ENCODE assay signal across 8 cellular contexts in genomic region chr15:101652098-101652782, GRCh38. TPM values are rescaled to one million over a fixed set of nuclear protein-coding genes. Genes with fewer than 3 reads are reported as not detected.
DNase-seq lines count a peak whose midpoint lies in the region; FAIRE-seq and TF ChIP-seq lines count a peak whose summit lies in the region.

Gene TM2D3 (minus strand): TSS chr15:101652381. CDS start chr15:101652361, 20 bp downstream.

- FAIRE-seq in frontal cortex (lab: Jason Lieb, UNC): no peak

- peaks cover 56% of the 10 kb centered on the region for H3K79me2 ChIP-seq in MM.1S (ENCODE audit: low read length)

- H3K36me3 ChIP-seq in MM.1S (replicated peaks; ENCODE audit: insufficient read depth, low read length): peaks cover 8% of the 10 kb centered on the region; the same call in 1 of the 2 replicates
- peaks cover 15% of the 10 kb centered on the region for H3K36me3 ChIP-seq in SJCRH30

- peaks cover 14% of the 10 kb centered on the region for H3F3A ChIP-seq in MM.1S (ENCODE audit: insufficient read depth, low read length)

- DNase-seq in GM03348 (ENCODE audit: low spot score) (peak; percentile 99), HCEC 1CT (peak; percentile 92), MM.1S (peak; percentile 94), SJCRH30 (peak; percentile 90 to 94), frontal cortex (ENCODE audit: low spot score in 2 of 2) (peak; percentile 92 to 94), non-pigmented ciliary epithelial cell (ENCODE audit: low read depth) (peak; percentile 55), superior temporal gyrus (ENCODE audit: extremely low spot score) (peak; percentile 89)
- peak; percentile 88 to 96 (median 90) for DNase-seq in activated naive CD4-positive, alpha-beta T cell (lab: John Stamatoyannopoulos, UW)

- H4K20me1 ChIP-seq in MM.1S (ENCODE audit: insufficient read depth, low read length): no peaks in the 10 kb centered on the region

- H3K4me1 ChIP-seq in MM.1S (ENCODE audit: low read length) (peaks cover 20% of the 10 kb centered on the region; the same call in 1 of the 2 replicates), SJCRH30 (peaks cover 6% of the 10 kb centered on the region)

- TF ChIP-seq CTCF in MM.1S (IDR thresholded peaks at IDR 0.05; ENCODE audit: low read length): peak; percentile 64

- H3K9ac ChIP-seq in MM.1S (ENCODE audit: low read length): peak within 1 kb of the TSS; percentile 77

- H3K27ac ChIP-seq in MM.1S (ENCODE audit: low read length): peak within 1 kb of the TSS; percentile 86
- H3K27ac ChIP-seq in SJCRH30: peak within 1 kb of the TSS; percentile 84

- no peaks in the 10 kb centered on the region for H3K9me2 ChIP-seq in MM.1S (replicated peaks; ENCODE audit: insufficient read depth, low read length)

- no peaks in the 10 kb centered on the region for H3K27me3 ChIP-seq in MM.1S (replicated peaks; ENCODE audit: insufficient read depth, low read length)
- no peaks in the 10 kb centered on the region for H3K27me3 ChIP-seq in SJCRH30

- no peaks in the 10 kb centered on the region for H3K9me3 ChIP-seq in MM.1S (replicated peaks; ENCODE audit: insufficient read depth, low read length)
- H3K9me3 ChIP-seq in SJCRH30 (replicated peaks): no peaks in the 10 kb centered on the region

- H3K4me2 ChIP-seq in MM.1S (ENCODE audit: low read depth, low read length): peak within 1 kb of the TSS; percentile 94

- H2AFZ ChIP-seq in MM.1S (ENCODE audit: low read length): peak within 1 kb of the TSS; percentile 86

- peak within 1 kb of the TSS; percentile 77 for H3K4me3 ChIP-seq in MM.1S (ENCODE audit: low read length)
- H3K4me3 ChIP-seq in SJCRH30: peak within 1 kb of the TSS; percentile 94

RNA-seq across cellular contexts. Expression of gene TM2D3, which starts in this region (rescaled TPM):
- 54.6 and 57.0 TPM in 2 replicates for total RNA-seq in SJCRH30 (2014; rRNA removed; shearing (Covaris generic))
- 102 TPM for total RNA-seq in frontal cortex

Comparison
In these comparisons a context has a peak if more than half of its experiments do, and no peak if none do; other contexts are left out.
1. Peak in every context shown above with its lines: DNase-seq, H3K4me3 ChIP-seq and H3K27ac ChIP-seq.